1 cellular context compared by ENCODE assay signal in genomic region chr20:25579081-25579770, GRCh38.
TF ChIP-seq lines count a peak whose summit lies in the region.

No MANE protein-coding gene starts in this region.

TF ChIP-seq in HepG2, 621 proteins besides CTCF, POLR2A, EP300 and RAD21 (continued from another document and continues in another):
- TF ChIP-seq, protein P1, sequence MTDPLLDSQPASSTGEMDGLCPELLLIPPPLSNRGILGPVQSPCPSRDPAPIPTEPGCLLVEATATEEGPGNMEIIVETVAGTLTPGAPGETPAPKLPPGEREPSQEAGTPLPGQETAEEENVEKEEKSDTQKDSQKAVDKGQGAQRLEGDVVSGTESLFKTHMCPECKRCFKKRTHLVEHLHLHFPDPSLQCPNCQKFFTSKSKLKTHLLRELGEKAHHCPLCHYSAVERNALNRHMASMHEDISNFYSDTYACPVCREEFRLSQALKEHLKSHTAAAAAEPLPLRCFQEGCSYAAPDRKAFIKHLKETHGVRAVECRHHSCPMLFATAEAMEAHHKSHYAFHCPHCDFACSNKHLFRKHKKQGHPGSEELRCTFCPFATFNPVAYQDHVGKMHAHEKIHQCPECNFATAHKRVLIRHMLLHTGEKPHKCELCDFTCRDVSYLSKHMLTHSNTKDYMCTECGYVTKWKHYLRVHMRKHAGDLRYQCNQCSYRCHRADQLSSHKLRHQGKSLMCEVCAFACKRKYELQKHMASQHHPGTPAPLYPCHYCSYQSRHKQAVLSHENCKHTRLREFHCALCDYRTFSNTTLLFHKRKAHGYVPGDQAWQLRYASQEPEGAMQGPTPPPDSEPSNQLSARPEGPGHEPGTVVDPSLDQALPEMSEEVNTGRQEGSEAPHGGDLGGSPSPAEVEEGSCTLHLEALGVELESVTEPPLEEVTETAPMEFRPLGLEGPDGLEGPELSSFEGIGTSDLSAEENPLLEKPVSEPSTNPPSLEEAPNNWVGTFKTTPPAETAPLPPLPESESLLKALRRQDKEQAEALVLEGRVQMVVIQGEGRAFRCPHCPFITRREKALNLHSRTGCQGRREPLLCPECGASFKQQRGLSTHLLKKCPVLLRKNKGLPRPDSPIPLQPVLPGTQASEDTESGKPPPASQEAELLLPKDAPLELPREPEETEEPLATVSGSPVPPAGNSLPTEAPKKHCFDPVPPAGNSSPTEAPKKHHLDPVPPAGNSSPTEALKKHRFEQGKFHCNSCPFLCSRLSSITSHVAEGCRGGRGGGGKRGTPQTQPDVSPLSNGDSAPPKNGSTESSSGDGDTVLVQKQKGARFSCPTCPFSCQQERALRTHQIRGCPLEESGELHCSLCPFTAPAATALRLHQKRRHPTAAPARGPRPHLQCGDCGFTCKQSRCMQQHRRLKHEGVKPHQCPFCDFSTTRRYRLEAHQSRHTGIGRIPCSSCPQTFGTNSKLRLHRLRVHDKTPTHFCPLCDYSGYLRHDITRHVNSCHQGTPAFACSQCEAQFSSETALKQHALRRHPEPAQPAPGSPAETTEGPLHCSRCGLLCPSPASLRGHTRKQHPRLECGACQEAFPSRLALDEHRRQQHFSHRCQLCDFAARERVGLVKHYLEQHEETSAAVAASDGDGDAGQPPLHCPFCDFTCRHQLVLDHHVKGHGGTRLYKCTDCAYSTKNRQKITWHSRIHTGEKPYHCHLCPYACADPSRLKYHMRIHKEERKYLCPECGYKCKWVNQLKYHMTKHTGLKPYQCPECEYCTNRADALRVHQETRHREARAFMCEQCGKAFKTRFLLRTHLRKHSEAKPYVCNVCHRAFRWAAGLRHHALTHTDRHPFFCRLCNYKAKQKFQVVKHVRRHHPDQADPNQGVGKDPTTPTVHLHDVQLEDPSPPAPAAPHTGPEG (CRISPR knock-in tag; IDR thresholded peaks at IDR 0.05) = 0 out of 2 replicates have a peak, but pooled peaks have one; percentile 35
- no peak; the same call in 1 of the 2 replicates for TF ChIP-seq GATAD2A (CRISPR knock-in tag; IDR thresholded peaks at IDR 0.05)
- no peak for TF ChIP-seq HOXA9 (CRISPR knock-in tag; IDR thresholded peaks at IDR 0.05; ENCODE audit: borderline replicate concordance)
- TF ChIP-seq YY1 (IDR thresholded peaks at IDR 0.05; ENCODE audit: insufficient read depth, insufficient replicate concordance, low read depth, low read length) = peak; percentile 13
- TF ChIP-seq ZNF546 (CRISPR knock-in tag; conservative IDR thresholded peaks at IDR 0.05) = peak; percentile 68; the same call in 1 of the 2 replicates
- TF ChIP-seq ZBTB33 (CRISPR knock-in tag; IDR thresholded peaks at IDR 0.05) = no peak
- TF ChIP-seq MAX (IDR thresholded peaks at IDR 0.05) = 0 out of 2 replicates have a peak, but pooled peaks have one; percentile 20
- TF ChIP-seq ZNF468 (CRISPR knock-in tag; IDR thresholded peaks at IDR 0.05) = no peak
- TF ChIP-seq SIN3B (IDR thresholded peaks at IDR 0.05; ENCODE audit: low read length) = no peak
- TF ChIP-seq, protein P2, sequence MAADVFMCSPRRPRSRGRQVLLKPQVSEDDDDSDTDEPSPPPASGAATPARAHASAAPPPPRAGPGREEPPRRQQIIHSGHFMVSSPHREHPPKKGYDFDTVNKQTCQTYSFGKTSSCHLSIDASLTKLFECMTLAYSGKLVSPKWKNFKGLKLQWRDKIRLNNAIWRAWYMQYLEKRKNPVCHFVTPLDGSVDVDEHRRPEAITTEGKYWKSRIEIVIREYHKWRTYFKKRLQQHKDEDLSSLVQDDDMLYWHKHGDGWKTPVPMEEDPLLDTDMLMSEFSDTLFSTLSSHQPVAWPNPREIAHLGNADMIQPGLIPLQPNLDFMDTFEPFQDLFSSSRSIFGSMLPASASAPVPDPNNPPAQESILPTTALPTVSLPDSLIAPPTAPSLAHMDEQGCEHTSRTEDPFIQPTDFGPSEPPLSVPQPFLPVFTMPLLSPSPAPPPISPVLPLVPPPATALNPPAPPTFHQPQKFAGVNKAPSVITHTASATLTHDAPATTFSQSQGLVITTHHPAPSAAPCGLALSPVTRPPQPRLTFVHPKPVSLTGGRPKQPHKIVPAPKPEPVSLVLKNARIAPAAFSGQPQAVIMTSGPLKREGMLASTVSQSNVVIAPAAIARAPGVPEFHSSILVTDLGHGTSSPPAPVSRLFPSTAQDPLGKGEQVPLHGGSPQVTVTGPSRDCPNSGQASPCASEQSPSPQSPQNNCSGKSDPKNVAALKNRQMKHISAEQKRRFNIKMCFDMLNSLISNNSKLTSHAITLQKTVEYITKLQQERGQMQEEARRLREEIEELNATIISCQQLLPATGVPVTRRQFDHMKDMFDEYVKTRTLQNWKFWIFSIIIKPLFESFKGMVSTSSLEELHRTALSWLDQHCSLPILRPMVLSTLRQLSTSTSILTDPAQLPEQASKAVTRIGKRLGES (CRISPR knock-in tag; IDR thresholded peaks at IDR 0.05; ENCODE audit: borderline replicate concordance) = 0 out of 2 replicates have a peak, but pooled peaks have one; percentile 49
- TF ChIP-seq ZNF343 (CRISPR knock-in tag; IDR thresholded peaks at IDR 0.05) = 0 out of 2 replicates have a peak, but pooled peaks have one; percentile 34
- TF ChIP-seq ZNF557 (CRISPR knock-in tag; IDR thresholded peaks at IDR 0.05) = 0 out of 2 replicates have a peak, but pooled peaks have one; percentile 26
- 0 out of 2 replicates have a peak, but pooled peaks have one; percentile 29 for TF ChIP-seq ZNF761 (CRISPR knock-in tag; conservative IDR thresholded peaks at IDR 0.05)
- no peak for TF ChIP-seq CREM (IDR thresholded peaks at IDR 0.05)
- no peak for TF ChIP-seq CREM (CRISPR knock-in tag; IDR thresholded peaks at IDR 0.05)
- TF ChIP-seq ZFP36L1 (CRISPR knock-in tag; IDR thresholded peaks at IDR 0.05) = no peak
- TF ChIP-seq, protein P3, sequence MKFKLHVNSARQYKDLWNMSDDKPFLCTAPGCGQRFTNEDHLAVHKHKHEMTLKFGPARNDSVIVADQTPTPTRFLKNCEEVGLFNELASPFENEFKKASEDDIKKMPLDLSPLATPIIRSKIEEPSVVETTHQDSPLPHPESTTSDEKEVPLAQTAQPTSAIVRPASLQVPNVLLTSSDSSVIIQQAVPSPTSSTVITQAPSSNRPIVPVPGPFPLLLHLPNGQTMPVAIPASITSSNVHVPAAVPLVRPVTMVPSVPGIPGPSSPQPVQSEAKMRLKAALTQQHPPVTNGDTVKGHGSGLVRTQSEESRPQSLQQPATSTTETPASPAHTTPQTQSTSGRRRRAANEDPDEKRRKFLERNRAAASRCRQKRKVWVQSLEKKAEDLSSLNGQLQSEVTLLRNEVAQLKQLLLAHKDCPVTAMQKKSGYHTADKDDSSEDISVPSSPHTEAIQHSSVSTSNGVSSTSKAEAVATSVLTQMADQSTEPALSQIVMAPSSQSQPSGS (CRISPR knock-in tag; IDR thresholded peaks at IDR 0.05) = no peak
- peak; percentile 58; the same call in 1 of the 2 replicates for TF ChIP-seq SOX5 (CRISPR knock-in tag; IDR thresholded peaks at IDR 0.05; ENCODE audit: borderline replicate concordance)
- TF ChIP-seq USF2 (IDR thresholded peaks at IDR 0.05; ENCODE audit: low read depth, low read length) = peak; percentile 25; the same call in 1 of the 2 replicates
- no peak for TF ChIP-seq USF2 (CRISPR knock-in tag; IDR thresholded peaks at IDR 0.05; ENCODE audit: borderline replicate concordance)
- TF ChIP-seq PBX3 (CRISPR knock-in tag; IDR thresholded peaks at IDR 0.05; ENCODE audit: borderline replicate concordance) = no peak
- no peak for TF ChIP-seq SP2 (CRISPR knock-in tag; IDR thresholded peaks at IDR 0.05)
- no peak for TF ChIP-seq BRF2 (CRISPR knock-in tag; IDR thresholded peaks at IDR 0.05)
- TF ChIP-seq, protein P4, sequence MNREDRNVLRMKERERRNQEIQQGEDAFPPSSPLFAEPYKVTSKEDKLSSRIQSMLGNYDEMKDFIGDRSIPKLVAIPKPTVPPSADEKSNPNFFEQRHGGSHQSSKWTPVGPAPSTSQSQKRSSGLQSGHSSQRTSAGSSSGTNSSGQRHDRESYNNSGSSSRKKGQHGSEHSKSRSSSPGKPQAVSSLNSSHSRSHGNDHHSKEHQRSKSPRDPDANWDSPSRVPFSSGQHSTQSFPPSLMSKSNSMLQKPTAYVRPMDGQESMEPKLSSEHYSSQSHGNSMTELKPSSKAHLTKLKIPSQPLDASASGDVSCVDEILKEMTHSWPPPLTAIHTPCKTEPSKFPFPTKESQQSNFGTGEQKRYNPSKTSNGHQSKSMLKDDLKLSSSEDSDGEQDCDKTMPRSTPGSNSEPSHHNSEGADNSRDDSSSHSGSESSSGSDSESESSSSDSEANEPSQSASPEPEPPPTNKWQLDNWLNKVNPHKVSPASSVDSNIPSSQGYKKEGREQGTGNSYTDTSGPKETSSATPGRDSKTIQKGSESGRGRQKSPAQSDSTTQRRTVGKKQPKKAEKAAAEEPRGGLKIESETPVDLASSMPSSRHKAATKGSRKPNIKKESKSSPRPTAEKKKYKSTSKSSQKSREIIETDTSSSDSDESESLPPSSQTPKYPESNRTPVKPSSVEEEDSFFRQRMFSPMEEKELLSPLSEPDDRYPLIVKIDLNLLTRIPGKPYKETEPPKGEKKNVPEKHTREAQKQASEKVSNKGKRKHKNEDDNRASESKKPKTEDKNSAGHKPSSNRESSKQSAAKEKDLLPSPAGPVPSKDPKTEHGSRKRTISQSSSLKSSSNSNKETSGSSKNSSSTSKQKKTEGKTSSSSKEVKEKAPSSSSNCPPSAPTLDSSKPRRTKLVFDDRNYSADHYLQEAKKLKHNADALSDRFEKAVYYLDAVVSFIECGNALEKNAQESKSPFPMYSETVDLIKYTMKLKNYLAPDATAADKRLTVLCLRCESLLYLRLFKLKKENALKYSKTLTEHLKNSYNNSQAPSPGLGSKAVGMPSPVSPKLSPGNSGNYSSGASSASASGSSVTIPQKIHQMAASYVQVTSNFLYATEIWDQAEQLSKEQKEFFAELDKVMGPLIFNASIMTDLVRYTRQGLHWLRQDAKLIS (CRISPR knock-in tag; IDR thresholded peaks at IDR 0.05) = no peak
- TF ChIP-seq SOX6 (IDR thresholded peaks at IDR 0.05) = no peak
- peak; percentile 80 for TF ChIP-seq SOX6 (CRISPR knock-in tag; IDR thresholded peaks at IDR 0.05)
- TF ChIP-seq ELF3 (CRISPR knock-in tag; IDR thresholded peaks at IDR 0.05) = 0 out of 2 replicates have a peak, but pooled peaks have one; percentile 10
- peak; percentile 66; the same call in 1 of the 2 replicates for TF ChIP-seq HOXA3 (CRISPR knock-in tag; IDR thresholded peaks at IDR 0.05)
